Comparison of ENCODE assay signal across 8 cellular contexts in genomic region chr4:74671074-74671698, GRCh38.
DNase-seq lines count a peak whose midpoint lies in the region; ATAC-seq and TF ChIP-seq lines count a peak whose summit lies in the region.

No MANE protein-coding gene starts in this region.

- no peaks in the 10 kb centered on the region for H3K9me3 Mint-ChIP-seq in endothelial cell (ENCODE audit: unreplicated experiment)
- H3K9me3 Mint-ChIP-seq in neural progenitor cell, result no peaks in the 10 kb centered on the region

- no peaks in the 10 kb centered on the region for H3K36me3 Mint-ChIP-seq in endothelial cell (ENCODE audit: low read depth, unreplicated experiment)
- H3K36me3 Mint-ChIP-seq in neural progenitor cell, result no peaks in the 10 kb centered on the region

- no peaks in the 10 kb centered on the region for H3K27me3 Mint-ChIP-seq in endothelial cell (ENCODE audit: unreplicated experiment)
- H3K27me3 Mint-ChIP-seq in neural progenitor cell (ENCODE audit: insufficient read depth, low read depth), result no peaks in the 10 kb centered on the region

- no peaks in the 10 kb centered on the region for H3K79me2 ChIP-seq in neural progenitor cell (ENCODE audit: low read depth)

- H3K4me3 ChIP-seq in WERI-Rb-1 (ENCODE audit: low read depth, low read length) (no peak overlapping the region), neural progenitor cell (no peak overlapping the region)

- no peaks in the 10 kb centered on the region for H3K27me3 ChIP-seq in WERI-Rb-1 (ENCODE audit: insufficient read depth, low read depth, severe bottlenecking)
- H3K27me3 ChIP-seq in neural progenitor cell, result no peaks in the 10 kb centered on the region

- H3K27ac Mint-ChIP-seq in endothelial cell (ENCODE audit: unreplicated experiment), result no peak overlapping the region
- no peak overlapping the region for H3K27ac Mint-ChIP-seq in neural progenitor cell

- H3K4me3 Mint-ChIP-seq in endothelial cell (ENCODE audit: unreplicated experiment) (no peak overlapping the region), neural progenitor cell (no peak overlapping the region)

- H3K36me3 ChIP-seq in WERI-Rb-1 (no peaks in the 10 kb centered on the region), neural progenitor cell (no peaks in the 10 kb centered on the region)

- peak; percentile 66 for ATAC-seq in GM18502 (IDR thresholded peaks at IDR 0.05; ENCODE audit: poor library complexity, unreplicated experiment)

- H4K20me1 ChIP-seq in neural progenitor cell (ENCODE audit: low read depth), result no peaks in the 10 kb centered on the region

- H3K9me3 ChIP-seq in WERI-Rb-1 (ENCODE audit: severe bottlenecking) (no peaks in the 10 kb centered on the region), neural progenitor cell (ENCODE audit: low read depth) (no peaks in the 10 kb centered on the region)

- no peak for DNase-seq in AG09319 (ENCODE audit: extremely low read depth, low read depth)
- DNase-seq in NCI-H2081 treated with DMSO at 0.1 percent for 48 hours (lab: John Stamatoyannopoulos, UW), result peak; percentile 20
- DNase-seq in WERI-Rb-1, result peak; percentile 61
- DNase-seq in endothelial cell (ENCODE audit: low spot score), result peak; percentile 61
- DNase-seq in neural progenitor cell (ENCODE audit: low spot score), result peak; percentile 68
- no peak for DNase-seq in NCI-H187 treated with DMSO at 0.1 percent for 48 hours (lab: John Stamatoyannopoulos, UW)
- no peak for DNase-seq in GF-D8 (lab: John Stamatoyannopoulos, UW)

- no peak overlapping the region for H3K4me2 ChIP-seq in neural progenitor cell

- H3K27ac ChIP-seq in WERI-Rb-1 (no peak overlapping the region), neural progenitor cell (no peak overlapping the region)

- no peak overlapping the region for H3K9ac ChIP-seq in neural progenitor cell

- peaks cover 19% of the 10 kb centered on the region for H3K4me1 ChIP-seq in neural progenitor cell

- TF ChIP-seq CTCF in AG09319 (IDR thresholded peaks at IDR 0.05; ENCODE audit: low read depth, low read length) (peak; percentile 57), WERI-Rb-1 (IDR thresholded peaks at IDR 0.05; ENCODE audit: low read depth, low read length) (peak; percentile 49), endothelial cell (IDR thresholded peaks at IDR 0.05; ENCODE audit: unreplicated experiment) (peak; percentile 43), neural progenitor cell (IDR thresholded peaks at IDR 0.05) (peak; percentile 88)

- H3F3A ChIP-seq in neural progenitor cell (ENCODE audit: low read depth), result no peaks in the 10 kb centered on the region

- H3K4me1 Mint-ChIP-seq in endothelial cell (ENCODE audit: unreplicated experiment) (peaks cover 18% of the 10 kb centered on the region), neural progenitor cell (no peaks in the 10 kb centered on the region)

- no peak overlapping the region for H2AFZ ChIP-seq in neural progenitor cell (replicated peaks)

Comparison
In these comparisons a context has a peak if more than half of its experiments do, and no peak if none do; other contexts are left out.
1. DNase-seq: peak in NCI-H2081 treated with DMSO at 0.1 percent for 48 hours (single experiment), WERI-Rb-1 (single experiment), endothelial cell (single experiment) and neural progenitor cell (single experiment); none in AG09319 (single experiment), NCI-H187 treated with DMSO at 0.1 percent for 48 hours (single experiment) and GF-D8 (single experiment).
2. Peak in every context shown above with its lines, with median percentiles within 50 percentile points of each other: CTCF ChIP-seq.